In the genomic region with DNA sequence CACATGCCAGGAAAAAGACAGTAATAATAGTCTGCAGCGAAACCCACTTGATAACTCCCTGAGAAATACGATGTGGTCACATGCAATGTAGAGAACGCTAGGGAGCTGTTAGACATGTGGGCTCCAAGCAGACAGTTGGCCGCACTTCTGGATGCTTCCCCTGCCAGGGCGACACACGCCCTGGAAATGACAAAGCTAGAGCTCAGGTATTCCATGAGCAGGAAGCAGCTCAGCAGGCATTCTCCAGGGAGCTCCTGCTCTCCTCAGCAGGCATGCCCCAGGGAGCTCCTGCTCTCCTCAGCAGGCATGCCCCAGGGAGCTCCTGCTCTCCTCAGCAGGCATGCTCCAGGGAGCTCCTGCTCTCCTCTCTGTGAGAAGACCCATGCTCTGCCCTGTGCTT, we compare ENCODE assay signal across 19 cellular contexts. TPM values are rescaled to one million over a fixed set of nuclear protein-coding genes. Genes with fewer than 3 reads are reported as not detected.
DNase-seq lines count a peak whose midpoint lies in the region; ATAC-seq and TF ChIP-seq lines count a peak whose summit lies in the region.
"Had no signal": no experiment of that assay in that cellular context is flagged by ENCODE, and none has a peak within 500 bp of the region (broad histone marks: within the 10 kb centered on the region; RNA-seq: fewer than 3 reads in every experiment).

No MANE protein-coding gene starts in this region.

- H3K4me2 ChIP-seq in osteoblast (ENCODE audit: insufficient read depth, low read length) = no peak overlapping the region

- POLR2A ChIA-PET in WTC11 (lab: Charles Lee) = no interaction called here
- POLR2A ChIA-PET in naive thymus-derived CD8-positive, alpha-beta T cell (lab: Charles Lee) = no interaction called here

- H3K36me3 ChIP-seq in osteoblast (ENCODE audit: insufficient read depth, low read length) = no peaks in the 10 kb centered on the region

- H3K4me3 ChIP-seq in AG10803 (ENCODE audit: low read length) (no peak overlapping the region), osteoblast (ENCODE audit: insufficient read depth, low read length) (no peak overlapping the region)
- H3K4me3 ChIP-seq: K562 had no signal

- H3K27me3 Mint-ChIP-seq in WTC11 (ENCODE audit: low read depth) = no peaks in the 10 kb centered on the region; the same call in 1 of the 2 replicates
- peaks cover 0 to 9% (median 7%) of the 10 kb centered on the region in 5 donors for H3K27me3 Mint-ChIP-seq in naive thymus-derived CD8-positive, alpha-beta T cell

- DNase-seq in AG10803 (ENCODE audit: low read depth) (peak; percentile 37), EH (ENCODE audit: low read depth) (peak; percentile 1), WTC11 (ENCODE audit: low spot score) (no peak), osteoblast (ENCODE audit: insufficient read length, low spot score, missing footprints) (peak; percentile 74), amniotic stem cell (lab: John Stamatoyannopoulos, UW) (no peak), pons (ENCODE audit: low spot score) (no peak)
- no peak for DNase-seq in naive thymus-derived CD8-positive, alpha-beta T cell
- DNase-seq: C1 segment of cervical spinal cord, Caco-2, NCI-H1048, NCI-H187, NCI-H446 treated with DMSO at 0.1 percent for 48 hours, NCI-H82, SHP77 treated with DMSO at 0.1 percent for 48 hours, SW 1271 had no signal

- CTCF ChIA-PET in WTC11 (lab: Charles Lee) = interaction anchor here (0.5 to 1.5 kb wide), 4 partner anchors 16 to 97 kb away, joined by 3 to 5 read pairs (median 4); no protein-coding TSS in a partner anchor

- TF ChIP-seq CTCF in AG10803 (conservative IDR thresholded peaks at IDR 0.05; ENCODE audit: low read length) (no peak), WTC11 (IDR thresholded peaks at IDR 0.05) (no peak), osteoblast (IDR thresholded peaks at IDR 0.05; ENCODE audit: extremely low read depth, low read depth, low read length) (no peak)

- H3K27ac Mint-ChIP-seq in WTC11 = no peak overlapping the region
- no peak overlapping the region for H3K27ac Mint-ChIP-seq in naive thymus-derived CD8-positive, alpha-beta T cell
- H3K27ac Mint-ChIP-seq: HFFc6 had no signal

- peaks cover 45% of the 10 kb centered on the region for H3K27me3 ChIP-seq in osteoblast (ENCODE audit: insufficient read depth, low read length)

- H3K4me1 Mint-ChIP-seq in WTC11 = peaks cover 17% of the 10 kb centered on the region
- peaks cover 0 to 2% (median 0%) of the 10 kb centered on the region in 4 donors for H3K4me1 Mint-ChIP-seq in naive thymus-derived CD8-positive, alpha-beta T cell

- no peaks in the 10 kb centered on the region for H3K4me1 ChIP-seq in osteoblast (ENCODE audit: insufficient read depth, low read length)

- no peaks in the 10 kb centered on the region for H4K20me1 ChIP-seq in osteoblast (ENCODE audit: insufficient read depth, low read length)

- H3K9me3 ChIP-seq in osteoblast (ENCODE audit: low read depth, low read length) = no peaks in the 10 kb centered on the region
- H3K9me3 ChIP-seq: Caco-2 had no signal

- peak; percentile 65 for ATAC-seq in WTC11
- ATAC-seq in HG03460 (IDR thresholded peaks at IDR 0.05; ENCODE audit: unreplicated experiment) = no peak
- ATAC-seq in naive thymus-derived CD8-positive, alpha-beta T cell = no peak
- ATAC-seq: K562 had no signal

- H3K9me3 Mint-ChIP-seq in WTC11 = peaks cover 21% of the 10 kb centered on the region
- no peaks in the 10 kb centered on the region for H3K9me3 Mint-ChIP-seq in naive thymus-derived CD8-positive, alpha-beta T cell
- H3K9me3 Mint-ChIP-seq: HFFc6 had no signal

- H3K27ac ChIP-seq in osteoblast (ENCODE audit: low read depth, low read length) = no peak overlapping the region
- H3K27ac ChIP-seq: HL-60 had no signal

- H3K4me3 Mint-ChIP-seq in WTC11 = no peak overlapping the region
- no peak overlapping the region for H3K4me3 Mint-ChIP-seq in naive thymus-derived CD8-positive, alpha-beta T cell
- H3K4me3 Mint-ChIP-seq: HFFc6 had no signal

- H3K79me2 ChIP-seq in osteoblast (ENCODE audit: insufficient read depth, low read length) = no peaks in the 10 kb centered on the region

- H3K36me3 Mint-ChIP-seq in WTC11 = no peaks in the 10 kb centered on the region
- H3K36me3 Mint-ChIP-seq in naive thymus-derived CD8-positive, alpha-beta T cell = no peaks in the 10 kb centered on the region

- H2AFZ ChIP-seq in osteoblast (ENCODE audit: low read length) = no peak overlapping the region

TF ChIP-seq in WTC11, 78 proteins besides CTCF, POLR2A, EP300 and RAD21:
- peak; percentile 88 for TF ChIP-seq ZNF423 (CRISPR knock-in tag; IDR thresholded peaks at IDR 0.05)
- TF ChIP-seq, protein P1, sequence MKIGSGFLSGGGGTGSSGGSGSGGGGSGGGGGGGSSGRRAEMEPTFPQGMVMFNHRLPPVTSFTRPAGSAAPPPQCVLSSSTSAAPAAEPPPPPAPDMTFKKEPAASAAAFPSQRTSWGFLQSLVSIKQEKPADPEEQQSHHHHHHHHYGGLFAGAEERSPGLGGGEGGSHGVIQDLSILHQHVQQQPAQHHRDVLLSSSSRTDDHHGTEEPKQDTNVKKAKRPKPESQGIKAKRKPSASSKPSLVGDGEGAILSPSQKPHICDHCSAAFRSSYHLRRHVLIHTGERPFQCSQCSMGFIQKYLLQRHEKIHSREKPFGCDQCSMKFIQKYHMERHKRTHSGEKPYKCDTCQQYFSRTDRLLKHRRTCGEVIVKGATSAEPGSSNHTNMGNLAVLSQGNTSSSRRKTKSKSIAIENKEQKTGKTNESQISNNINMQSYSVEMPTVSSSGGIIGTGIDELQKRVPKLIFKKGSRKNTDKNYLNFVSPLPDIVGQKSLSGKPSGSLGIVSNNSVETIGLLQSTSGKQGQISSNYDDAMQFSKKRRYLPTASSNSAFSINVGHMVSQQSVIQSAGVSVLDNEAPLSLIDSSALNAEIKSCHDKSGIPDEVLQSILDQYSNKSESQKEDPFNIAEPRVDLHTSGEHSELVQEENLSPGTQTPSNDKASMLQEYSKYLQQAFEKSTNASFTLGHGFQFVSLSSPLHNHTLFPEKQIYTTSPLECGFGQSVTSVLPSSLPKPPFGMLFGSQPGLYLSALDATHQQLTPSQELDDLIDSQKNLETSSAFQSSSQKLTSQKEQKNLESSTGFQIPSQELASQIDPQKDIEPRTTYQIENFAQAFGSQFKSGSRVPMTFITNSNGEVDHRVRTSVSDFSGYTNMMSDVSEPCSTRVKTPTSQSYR (CRISPR knock-in tag; IDR thresholded peaks at IDR 0.05) = no peak

RNA-seq across cellular contexts. Expression of a gene that starts 52.4 kb away (rescaled TPM):
- total RNA-seq in WTC11 (2021) (18.5 to 19.5 TPM (median 18.8 TPM) in 3 replicates), osteoblast (12.7 and 18.5 TPM in 2 replicates)
- 10 to 100 TPM; 20.5 to 21.8 TPM for total RNA-seq in naive thymus-derived CD8-positive, alpha-beta T cell
- polyA plus RNA-seq in naive thymus-derived CD8-positive, alpha-beta T cell = 10 to 100 TPM; 60.3 to 65.1 (median 60.3) TPM

Comparison
In these comparisons a context has a peak if more than half of its experiments do, and no peak if none do; other contexts are left out.
1. DNase-seq: peak in AG10803 (single experiment), EH (single experiment) and osteoblast (single experiment); none in WTC11 (single experiment), amniotic stem cell (single experiment), naive thymus-derived CD8-positive, alpha-beta T cell (0 of 10) and pons (single experiment).